Comparison of ENCODE assay signal across 8 cellular contexts in the genomic region with DNA sequence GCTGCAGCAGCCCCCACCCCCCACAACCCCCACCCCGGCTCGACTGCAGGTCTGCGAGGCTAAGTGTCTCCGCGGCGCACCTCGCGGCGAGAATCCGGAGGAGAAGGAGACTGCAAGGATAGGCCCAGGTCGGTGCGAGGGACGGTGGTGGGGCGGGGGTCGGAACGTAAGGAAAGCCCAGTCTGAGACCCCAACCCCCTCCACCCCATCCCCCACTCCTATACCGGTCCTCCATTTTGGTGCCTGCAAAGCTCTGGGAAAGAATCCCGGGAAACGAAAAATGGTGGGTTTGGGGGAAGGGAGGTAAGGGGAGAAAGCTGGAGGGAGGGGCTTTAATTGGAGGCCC. TPM values are rescaled to one million over a fixed set of nuclear protein-coding genes. Genes with fewer than 3 reads are reported as not detected.
DNase-seq lines count a peak whose midpoint lies in the region; ATAC-seq and TF ChIP-seq lines count a peak whose summit lies in the region.

No MANE protein-coding gene starts in this region.

- no peaks in the 10 kb centered on the region for H3K9me3 ChIP-seq in neuronal stem cell (replicated peaks in 1 of 2; ENCODE audit: control insufficient read depth in 2 of 2, insufficient read depth in 1 of 2, low read depth in 1 of 2, low read length in 2 of 2)

- peak overlapping the region; percentile 96 for H3K27ac Mint-ChIP-seq in GM23338

- H3K79me1 ChIP-seq in neuronal stem cell (ENCODE audit: low read depth, low read length), result no peaks in the 10 kb centered on the region

- H4K20me1 ChIP-seq in GM23338 (replicated peaks; ENCODE audit: insufficient read depth), result no peaks in the 10 kb centered on the region

- H3F3A ChIP-seq in GM23338 (replicated peaks; ENCODE audit: low read depth), result no peaks in the 10 kb centered on the region

- peak overlapping the region; percentile 84 for H3K9ac ChIP-seq in neuronal stem cell (ENCODE audit: low read depth, low read length, poor library complexity)

- H3K4me2 ChIP-seq in GM23338, result peak overlapping the region; percentile 81
- no peak overlapping the region for H3K4me2 ChIP-seq in neuronal stem cell (ENCODE audit: insufficient read depth, low read length, poor library complexity, severe bottlenecking)

- H3K27ac ChIP-seq in 22Rv1 (peak overlapping the region; percentile 40; the same call in 1 of the 2 replicates), GM23338 (ENCODE audit: low read depth) (peak overlapping the region; percentile 94), VCaP (peak overlapping the region; percentile 59; the same call in 1 of the 2 replicates), neuronal stem cell (replicated peaks; ENCODE audit: low read length) (no peak overlapping the region)

- DNase-seq in GM23338 (ENCODE audit: low spot score) (peak; percentile 72), fibroblast of mammary gland (ENCODE audit: low read depth) (no peak), neuronal stem cell (ENCODE audit: low spot score) (no peak), T-helper 9 cell (no peak)

- H3K9me2 ChIP-seq in GM23338 (ENCODE audit: insufficient read depth), result no peaks in the 10 kb centered on the region

- H3K4ac ChIP-seq in neuronal stem cell (ENCODE audit: low read length), result no peak overlapping the region

- H3K23ac ChIP-seq in neuronal stem cell (ENCODE audit: low read depth, low read length, poor library complexity), result no peak overlapping the region

- TF ChIP-seq CTCF in 22Rv1 (IDR thresholded peaks at IDR 0.05) (no peak), GM23338 (conservative IDR thresholded peaks at IDR 0.05; ENCODE audit: low read depth in 2 of 2) (no peak), VCaP (conservative IDR thresholded peaks at IDR 0.05) (no peak), fibroblast of mammary gland (conservative IDR thresholded peaks at IDR 0.05; ENCODE audit: control insufficient read depth, insufficient read depth, low read depth, low read length) (no peak)

- ATAC-seq in GM23338 (peak; percentile 71), HG03521 (IDR thresholded peaks at IDR 0.05; ENCODE audit: unreplicated experiment) (no peak), HG03045 (IDR thresholded peaks at IDR 0.05; ENCODE audit: unreplicated experiment) (no peak)

- H2BK120ac ChIP-seq in neuronal stem cell (ENCODE audit: low read depth, low read length), result no peak overlapping the region

- H3K27me3 ChIP-seq in GM23338 (ENCODE audit: insufficient read depth), result no peaks in the 10 kb centered on the region
- no peaks in the 10 kb centered on the region for H3K27me3 ChIP-seq in neuronal stem cell (ENCODE audit: control insufficient read depth in 3 of 3, insufficient read depth in 3 of 3, low read depth in 1 of 3, low read length in 3 of 3)

- peaks cover 10% of the 10 kb centered on the region for H3K79me2 ChIP-seq in GM23338 (replicated peaks; ENCODE audit: insufficient read depth)

- peaks cover 2% of the 10 kb centered on the region for H3K27me3 Mint-ChIP-seq in GM23338 (ENCODE audit: insufficient read depth, low read depth, poor library complexity)

- no peak overlapping the region for H2BK12ac ChIP-seq in neuronal stem cell (ENCODE audit: low read length)

- H3K14ac ChIP-seq in neuronal stem cell (ENCODE audit: low read length), result no peak overlapping the region

- H3K9me3 Mint-ChIP-seq in GM23338, result no peaks in the 10 kb centered on the region; the same call in 2 of the 3 replicates

- H3K4me1 Mint-ChIP-seq in GM23338, result peaks cover 10% of the 10 kb centered on the region

- no peak overlapping the region for H2BK5ac ChIP-seq in neuronal stem cell (ENCODE audit: low read length)

- no peak overlapping the region for H3K18ac ChIP-seq in neuronal stem cell (ENCODE audit: low read length)

- H3K36me3 Mint-ChIP-seq in GM23338 (ENCODE audit: low read depth), result peaks cover 33% of the 10 kb centered on the region

- no peak overlapping the region for H2BK15ac ChIP-seq in neuronal stem cell (ENCODE audit: low read length)

- peaks cover 7% of the 10 kb centered on the region; the same call in 1 of the 2 replicates for H3K36me3 ChIP-seq in GM23338 (ENCODE audit: insufficient read depth)
- peaks cover 0 to 24% of the 10 kb centered on the region in 2 donors for H3K36me3 ChIP-seq in neuronal stem cell (replicated peaks in 1 of 2; ENCODE audit: control insufficient read depth in 2 of 2, insufficient read depth in 2 of 2, low read length in 2 of 2)

- H3K4me3 ChIP-seq in GM23338 (peak overlapping the region; percentile 58), fibroblast of mammary gland (ENCODE audit: control insufficient read depth, low read depth, low read length) (peak overlapping the region; percentile 66), neuronal stem cell (ENCODE audit: low read length in 2 of 2) (peak overlapping the region; percentile 64 to 84)

- peak overlapping the region; percentile 86 for H3K4me3 Mint-ChIP-seq in GM23338

- H2AFZ ChIP-seq in GM23338 (no peak overlapping the region), neuronal stem cell (ENCODE audit: low read length) (peak overlapping the region; percentile 47)

- no peak overlapping the region for H4K8ac ChIP-seq in neuronal stem cell (ENCODE audit: low read depth, low read length)

- H4K91ac ChIP-seq in neuronal stem cell (ENCODE audit: low read depth, low read length, poor library complexity), result no peak overlapping the region

- no CpG with 5 or more reads among the region's 19 CpGs for WGBS in neuronal stem cell (ENCODE audit: extremely low coverage in 2 of 2, insufficient read length in 2 of 2, insufficient replicate concordance in 1 of 2), 2 donors

- H3K4me1 ChIP-seq in GM23338 (ENCODE audit: insufficient read depth) (peaks cover 10% of the 10 kb centered on the region), neuronal stem cell (ENCODE audit: control insufficient read depth in 2 of 2, insufficient read depth in 1 of 2, low read depth in 1 of 2, low read length in 2 of 2) (peaks cover 0 to 2% of the 10 kb centered on the region in 2 donors)

- no peak overlapping the region for H2AK5ac ChIP-seq in neuronal stem cell (ENCODE audit: low read depth, low read length)

TF ChIP-seq in GM23338, 12 proteins besides CTCF, POLR2A, EP300 and RAD21 (continues in another document):
- TF ChIP-seq CREB1 (CRISPR knock-in tag; IDR thresholded peaks at IDR 0.05; ENCODE audit: low read depth), result no peak
- TF ChIP-seq ZNF114 (CRISPR knock-in tag; IDR thresholded peaks at IDR 0.05), result no peak
- TF ChIP-seq ZNF331 (CRISPR knock-in tag; IDR thresholded peaks at IDR 0.05; ENCODE audit: low read depth), result no peak
- no peak for TF ChIP-seq EZH2phosphoT487 (IDR thresholded peaks at IDR 0.05; ENCODE audit: unreplicated experiment)
- no peak for TF ChIP-seq STAT1 (IDR thresholded peaks at IDR 0.05; ENCODE audit: unreplicated experiment)
- TF ChIP-seq JUNB (IDR thresholded peaks at IDR 0.05; ENCODE audit: unreplicated experiment), result no peak

RNA-seq across cellular contexts. Expression of a gene that starts 0.6 kb away (rescaled TPM):
- 427 and 472 TPM in 2 replicates for total RNA-seq in GM23338 (2014; rRNA removed; shearing (Covaris generic))
- 682 and 714 TPM in 2 replicates for polyA plus RNA-seq in GM23338 (2016; fragmentation: Nextera tagmentation; extraction: Ambion mirVana)
- polyA plus RNA-seq in neuronal stem cell (2013, experiment 1 of 2), result 358 TPM
- 360 TPM for polyA plus RNA-seq in neuronal stem cell (2013, experiment 2 of 2)

RNA-seq across cellular contexts. Expression of a gene that starts 20.6 kb away (rescaled TPM):
- total RNA-seq in GM23338 (2014; rRNA removed; shearing (Covaris generic)), result 31.6 and 37.1 TPM in 2 replicates
- 174 and 184 TPM in 2 replicates for polyA plus RNA-seq in GM23338 (2016; fragmentation: Nextera tagmentation; extraction: Ambion mirVana)
- 111 TPM for polyA plus RNA-seq in neuronal stem cell (2013, experiment 1 of 2)
- polyA plus RNA-seq in neuronal stem cell (2013, experiment 2 of 2), result 115 TPM

RNA-seq across cellular contexts. Expression of a gene that starts 46.9 kb away (rescaled TPM):
- 7.3 and 16.5 TPM in 2 replicates for total RNA-seq in GM23338 (2014; rRNA removed; shearing (Covaris generic))
- polyA plus RNA-seq in GM23338 (2016; fragmentation: Nextera tagmentation; extraction: Ambion mirVana), result 17.2 and 20.2 TPM in 2 replicates
- 53.0 TPM for polyA plus RNA-seq in neuronal stem cell (2013, experiment 1 of 2)
- 54.3 TPM for polyA plus RNA-seq in neuronal stem cell (2013, experiment 2 of 2)
